11 cellular contexts compared by ENCODE assay signal in genomic region chr1:1326075-1326605, GRCh38. TPM values are rescaled to one million over a fixed set of nuclear protein-coding genes. Genes with fewer than 3 reads are reported as not detected.
DNase-seq lines count a peak whose midpoint lies in the region; ATAC-seq, FAIRE-seq and TF ChIP-seq lines count a peak whose summit lies in the region.
"Had no signal": no experiment of that assay in that cellular context is flagged by ENCODE, and none has a peak within 500 bp of the region (broad histone marks: within the 10 kb centered on the region; RNA-seq: fewer than 3 reads in every experiment).

No MANE protein-coding gene starts in this region.

- peaks cover 31% of the 10 kb centered on the region for H3K4me1 Mint-ChIP-seq in HFFc6 (ENCODE audit: low read depth)

- TF ChIP-seq EP300 in A549 (IDR thresholded peaks at IDR 0.05) = no peak

- no peak overlapping the region for H3K27ac Mint-ChIP-seq in HFFc6

- H3K36me3 Mint-ChIP-seq in HFFc6 (ENCODE audit: low read depth) = peaks cover 8% of the 10 kb centered on the region

- ATAC-seq in A549 = no peak
- no peak for ATAC-seq in GM18867 (IDR thresholded peaks at IDR 0.05; ENCODE audit: unreplicated experiment)

- no peak overlapping the region for H3K14ac ChIP-seq in mesenchymal stem cell (ENCODE audit: low read length in 2 of 2)

- H3K18ac ChIP-seq in mesenchymal stem cell (ENCODE audit: low read depth in 1 of 2, low read length in 2 of 2) = no peak overlapping the region

- no peak overlapping the region for H2BK5ac ChIP-seq in mesenchymal stem cell (ENCODE audit: low read depth, low read length, poor library complexity, severe bottlenecking)

- H3K4me2 ChIP-seq in A549 (peak overlapping the region; percentile 95), mesenchymal stem cell (ENCODE audit: low read length, poor library complexity, severe bottlenecking) (peak overlapping the region; percentile 20)

- H2BK15ac ChIP-seq in mesenchymal stem cell (ENCODE audit: low read depth, poor library complexity, severe bottlenecking) = no peak overlapping the region

- no peak for FAIRE-seq in A549 (lab: Jason Lieb, UNC)

- H3K9me3 ChIP-seq in A549 (no peaks in the 10 kb centered on the region), ascending aorta (no peaks in the 10 kb centered on the region), mesenchymal stem cell (ENCODE audit: control insufficient read depth, low read length) (no peaks in the 10 kb centered on the region)

- no peak overlapping the region for H4K91ac ChIP-seq in mesenchymal stem cell (ENCODE audit: low read length)

- H3K9ac ChIP-seq in mesenchymal stem cell (ENCODE audit: low read length) = peak overlapping the region; percentile 93

- CTCF ChIA-PET in A549 (lab: Yijun Ruan, JAX) = interaction anchor here (2.4 kb wide), 1 partner anchor 20 kb away, joined by 7 read pairs; no protein-coding TSS in a partner anchor

- H3K4ac ChIP-seq in mesenchymal stem cell (ENCODE audit: low read depth in 1 of 2, low read length in 2 of 2) = no peak overlapping the region

- H2AFZ ChIP-seq in mesenchymal stem cell (ENCODE audit: low read depth, low read length) = no peak overlapping the region

- intact Hi-C loops in ascending aorta (cut with DNase I) = no loop called here

- H3K4me3 Mint-ChIP-seq in HFFc6 = peak overlapping the region; percentile 83

- no peak for TF ChIP-seq CTCF in A549 (IDR thresholded peaks at IDR 0.05)
- no peak for TF ChIP-seq CTCF in HFFc6 (IDR thresholded peaks at IDR 0.05)
- TF ChIP-seq CTCF in ascending aorta (IDR thresholded peaks at IDR 0.05) = no peak

- no peak for TF ChIP-seq POLR2A in A549 (IDR thresholded peaks at IDR 0.05; ENCODE audit: low read length)

- H3K79me1 ChIP-seq in mesenchymal stem cell (replicated peaks; ENCODE audit: low read length, poor library complexity, severe bottlenecking) = peaks cover 13% of the 10 kb centered on the region

- no peak overlapping the region for H2AK5ac ChIP-seq in mesenchymal stem cell (ENCODE audit: low read length, severe bottlenecking)

- peak overlapping the region in 1 of 2 experiments; percentile 97; a peak in 2 of 6 replicates for H3K27ac ChIP-seq in A549
- no peak overlapping the region for H3K27ac ChIP-seq in ascending aorta
- no peak overlapping the region for H3K27ac ChIP-seq in mesenchymal stem cell (ENCODE audit: low read length, poor library complexity, severe bottlenecking)

- H2BK120ac ChIP-seq in mesenchymal stem cell (ENCODE audit: low read depth, low read length) = no peak overlapping the region

- H4K8ac ChIP-seq in mesenchymal stem cell (ENCODE audit: low read length) = no peak overlapping the region

- H3K23ac ChIP-seq in mesenchymal stem cell (ENCODE audit: low read length in 2 of 2) = no peak overlapping the region

- DNase-seq in A549 (ENCODE audit: low read depth in 1 of 2, low spot score in 1 of 2) = no peak
- DNase-seq in HFFc6 = no peak
- no peak for DNase-seq in ascending aorta (ENCODE audit: low spot score in 2 of 2)
- DNase-seq in mesenchymal stem cell = no peak
- no peak for DNase-seq in stimulated activated CD4-positive, alpha-beta T cell treated with anti-CD3 and anti-CD28 coated beads, Interleukin-2, amount 100 ng/mL, for 48 hours
- DNase-seq in NCI-H524 treated with DMSO at 0.1 percent for 48 hours (lab: John Stamatoyannopoulos, UW) = no peak
- no peak for DNase-seq in NCI-H345 (lab: John Stamatoyannopoulos, UW)
- DNase-seq: DMS79, NCI-H2081, WERI-Rb-1 had no signal

- H3K27me3 Mint-ChIP-seq in HFFc6 (ENCODE audit: insufficient read depth) = peaks cover 24% of the 10 kb centered on the region

- no peaks in the 10 kb centered on the region for H3K27me3 ChIP-seq in ascending aorta
- H3K27me3 ChIP-seq in mesenchymal stem cell (ENCODE audit: control insufficient read depth in 1 of 2, insufficient read depth in 1 of 2, low read length in 2 of 2) = no peaks in the 10 kb centered on the region

- POLR2A ChIA-PET in A549 (lab: Yijun Ruan, JAX) = no interaction called here

- H3K4me3 ChIP-seq in A549 (no peak overlapping the region), ascending aorta (peak overlapping the region; percentile 70 to 89), mesenchymal stem cell (ENCODE audit: insufficient read depth in 1 of 2, low read depth in 1 of 2, low read length in 2 of 2) (peak overlapping the region in 1 of 2 experiments; percentile 88)

- WGBS in A549 (ENCODE audit: missing lambda C conversion rate) = 100% methylated on average over 3 of the region's 8 CpGs
- 88% methylated on average over 8 of the region's 8 CpGs for WGBS in mesenchymal stem cell

- H3K36me3 ChIP-seq in ascending aorta (peaks cover 13 to 27% of the 10 kb centered on the region in 2 donors), mesenchymal stem cell (ENCODE audit: control insufficient read depth in 1 of 2, insufficient read depth in 2 of 2, low read depth in 1 of 2, low read length in 2 of 2) (peaks cover 12 to 64% of the 10 kb centered on the region in 2 experiments)

- peaks cover 6% of the 10 kb centered on the region for H3K9me3 Mint-ChIP-seq in HFFc6

- H3K4me1 ChIP-seq in A549 (peaks cover 13% of the 10 kb centered on the region; the same call in 2 of the 3 replicates), ascending aorta (peaks cover 8 to 30% of the 10 kb centered on the region in 2 donors), mesenchymal stem cell (ENCODE audit: control insufficient read depth, insufficient read depth, low read depth, low read length) (peaks cover 58% of the 10 kb centered on the region)

- H2BK12ac ChIP-seq in mesenchymal stem cell (ENCODE audit: low read length in 2 of 2) = no peak overlapping the region

- no peak for TF ChIP-seq RAD21 in A549 (conservative IDR thresholded peaks at IDR 0.05 in 1 of 2, IDR thresholded peaks at IDR 0.05 in 1 of 2)

TF ChIP-seq in A549, 52 proteins besides CTCF, POLR2A, EP300 and RAD21 (continues in another document):
- TF ChIP-seq ELK1 (IDR thresholded peaks at IDR 0.05; ENCODE audit: low read depth, low read length) = no peak

RNA-seq across cellular contexts. Expression of gene CPTP, which starts 1.5 kb away (rescaled TPM):
- polyA plus RNA-seq in A549 (2011; rRNA removed) = 3.9 and 4.3 TPM in 2 replicates
- polyA plus RNA-seq in A549 (2012; cell fraction: cytosol; rRNA removed) = 9.1 and 14.9 TPM in 2 replicates
- polyA plus RNA-seq in A549 (2012; cell fraction: nucleus; rRNA removed) = 10.2 and 16.9 TPM in 2 replicates
- polyA plus RNA-seq in A549 (2017; fragmentation: RNase III; extraction: RNeasy Plus Mini Kit Qiagen cat#74134 plus additional on column Dnase treatment) = 10.2 to 11.9 TPM (median 10.7 TPM) in 3 replicates
- 3.6 and 3.8 TPM in 2 replicates for polyA minus RNA-seq in A549 (2011; rRNA and poly(A)+ RNA removed)
- 10 to 100 TPM; 24.6 to 31.5 (median 26.6) TPM for total RNA-seq in HFFc6 (2021; fragmentation: NEBNext Ultra II Directional; extraction: Animal tissue kit (Norgen Biotek cat#: 25700))
- 71.3 TPM for total RNA-seq in ascending aorta
- 17.8 TPM for polyA plus RNA-seq in mesenchymal stem cell (2013, experiment 1 of 2)
- 17.7 TPM for polyA plus RNA-seq in mesenchymal stem cell (2013, experiment 2 of 2)

RNA-seq across cellular contexts. Expression of gene INTS11, which starts 1.7 kb away (rescaled TPM):
- polyA plus RNA-seq in A549 (2011; rRNA removed) (41.9 and 44.3 TPM in 2 replicates), A549 (2017; fragmentation: RNase III; extraction: RNeasy Plus Mini Kit Qiagen cat#74134 plus additional on column Dnase treatment) (62.9 to 71.2 TPM (median 62.9 TPM) in 3 replicates)
- 88.3 and 102 TPM in 2 replicates for polyA plus RNA-seq in A549 (2012; cell fraction: cytosol; rRNA removed)
- 344 and 409 TPM in 2 replicates for polyA plus RNA-seq in A549 (2012; cell fraction: nucleus; rRNA removed)
- 116 and 130 TPM in 2 replicates for polyA minus RNA-seq in A549 (2011; rRNA and poly(A)+ RNA removed)
- 10 to 100 TPM; 65.6 to 78.3 (median 69.8) TPM for total RNA-seq in HFFc6 (2021; fragmentation: NEBNext Ultra II Directional; extraction: Animal tissue kit (Norgen Biotek cat#: 25700))
- total RNA-seq in ascending aorta = 214 TPM
- 57.1 TPM for polyA plus RNA-seq in mesenchymal stem cell (2013, experiment 1 of 2)
- 55.5 TPM for polyA plus RNA-seq in mesenchymal stem cell (2013, experiment 2 of 2)

RNA-seq across cellular contexts. Expression of gene TAS1R3, which starts 4.9 kb away (rescaled TPM):
- 0.05 and 0.07 TPM in 2 replicates for polyA plus RNA-seq in A549 (2011; rRNA removed)
- 0.07 and 0.18 TPM in 2 replicates for polyA plus RNA-seq in A549 (2012; cell fraction: cytosol; rRNA removed)
- polyA plus RNA-seq in A549 (2012; cell fraction: nucleus; rRNA removed) = 1.5 and 1.8 TPM in 2 replicates
- 0.14 to 0.24 TPM (median 0.15 TPM) in 3 replicates for polyA plus RNA-seq in A549 (2017; fragmentation: RNase III; extraction: RNeasy Plus Mini Kit Qiagen cat#74134 plus additional on column Dnase treatment)
- polyA minus RNA-seq in A549 (2011; rRNA and poly(A)+ RNA removed) = 0.05 TPM in 1 of 2 replicates, not detected in the other
- under 1 TPM; 0.07 to 0.20 (median 0.13) TPM for total RNA-seq in HFFc6 (2021; fragmentation: NEBNext Ultra II Directional; extraction: Animal tissue kit (Norgen Biotek cat#: 25700))
- 2.7 TPM for total RNA-seq in ascending aorta
- 0.04 TPM for polyA plus RNA-seq in mesenchymal stem cell (2013, experiment 1 of 2)
- 0.04 TPM for polyA plus RNA-seq in mesenchymal stem cell (2013, experiment 2 of 2)

RNA-seq across cellular contexts. Expression of gene PUSL1, which starts 17.7 kb away (rescaled TPM):
- polyA plus RNA-seq in A549 (2011; rRNA removed) (6.2 and 7.4 TPM in 2 replicates), A549 (2017; fragmentation: RNase III; extraction: RNeasy Plus Mini Kit Qiagen cat#74134 plus additional on column Dnase treatment) (14.1 to 15.0 TPM (median 14.6 TPM) in 3 replicates)
- 27.6 and 39.0 TPM in 2 replicates for polyA plus RNA-seq in A549 (2012; cell fraction: cytosol; rRNA removed)
- 28.2 and 47.8 TPM in 2 replicates for polyA plus RNA-seq in A549 (2012; cell fraction: nucleus; rRNA removed)
- 3.8 and 4.9 TPM in 2 replicates for polyA minus RNA-seq in A549 (2011; rRNA and poly(A)+ RNA removed)
- 10 to 100 TPM; 23.5 to 28.7 (median 25.6) TPM for total RNA-seq in HFFc6 (2021; fragmentation: NEBNext Ultra II Directional; extraction: Animal tissue kit (Norgen Biotek cat#: 25700))
- total RNA-seq in ascending aorta = 28.3 TPM
- 17.7 TPM for polyA plus RNA-seq in mesenchymal stem cell (2013, experiment 1 of 2)
- polyA plus RNA-seq in mesenchymal stem cell (2013, experiment 2 of 2) = 18.3 TPM

RNA-seq across cellular contexts. Expression of gene ACAP3, which starts 18.4 kb away (rescaled TPM):
- 6.6 and 7.5 TPM in 2 replicates for polyA plus RNA-seq in A549 (2011; rRNA removed)
- 18.9 and 22.4 TPM in 2 replicates for polyA plus RNA-seq in A549 (2012; cell fraction: cytosol; rRNA removed)
- 230 and 233 TPM in 2 replicates for polyA plus RNA-seq in A549 (2012; cell fraction: nucleus; rRNA removed)
- 19.7 to 24.2 TPM (median 24.2 TPM) in 3 replicates for polyA plus RNA-seq in A549 (2017; fragmentation: RNase III; extraction: RNeasy Plus Mini Kit Qiagen cat#74134 plus additional on column Dnase treatment)
- polyA minus RNA-seq in A549 (2011; rRNA and poly(A)+ RNA removed) = 5.6 and 12.5 TPM in 2 replicates
- 10 to 100 TPM; 39.4 to 50.8 (median 42.6) TPM for total RNA-seq in HFFc6 (2021; fragmentation: NEBNext Ultra II Directional; extraction: Animal tissue kit (Norgen Biotek cat#: 25700))
- total RNA-seq in ascending aorta = 105 TPM
- 28.9 TPM for polyA plus RNA-seq in mesenchymal stem cell (2013, experiment 1 of 2)
- polyA plus RNA-seq in mesenchymal stem cell (2013, experiment 2 of 2) = 27.2 TPM
